ENCODE assay signal across 1 cellular context in the genomic region with DNA sequence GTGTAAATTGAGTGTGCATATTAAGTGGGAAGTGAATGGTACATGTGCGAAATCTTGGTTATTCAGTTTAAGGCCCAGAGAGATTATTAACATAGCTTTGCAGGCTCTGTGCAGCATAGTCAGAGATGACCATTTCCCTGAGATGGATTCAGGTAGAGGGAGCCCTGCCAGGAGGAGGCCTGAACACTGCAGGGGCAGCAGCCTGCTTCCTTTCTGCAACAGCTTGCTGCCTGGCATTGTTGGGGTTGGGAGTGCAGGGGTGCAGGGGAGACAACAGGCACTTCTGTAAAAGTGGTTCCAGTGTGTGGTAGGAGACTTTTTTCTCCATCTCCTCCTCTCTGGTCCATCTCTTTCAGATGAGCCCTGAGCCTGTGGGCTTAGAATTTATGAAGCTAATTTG.
TF ChIP-seq lines count a peak whose summit lies in the region.

No MANE protein-coding gene starts in this region.

TF ChIP-seq in GM23338, 12 proteins besides CTCF, POLR2A, EP300 and RAD21:
- TF ChIP-seq, protein P1, sequence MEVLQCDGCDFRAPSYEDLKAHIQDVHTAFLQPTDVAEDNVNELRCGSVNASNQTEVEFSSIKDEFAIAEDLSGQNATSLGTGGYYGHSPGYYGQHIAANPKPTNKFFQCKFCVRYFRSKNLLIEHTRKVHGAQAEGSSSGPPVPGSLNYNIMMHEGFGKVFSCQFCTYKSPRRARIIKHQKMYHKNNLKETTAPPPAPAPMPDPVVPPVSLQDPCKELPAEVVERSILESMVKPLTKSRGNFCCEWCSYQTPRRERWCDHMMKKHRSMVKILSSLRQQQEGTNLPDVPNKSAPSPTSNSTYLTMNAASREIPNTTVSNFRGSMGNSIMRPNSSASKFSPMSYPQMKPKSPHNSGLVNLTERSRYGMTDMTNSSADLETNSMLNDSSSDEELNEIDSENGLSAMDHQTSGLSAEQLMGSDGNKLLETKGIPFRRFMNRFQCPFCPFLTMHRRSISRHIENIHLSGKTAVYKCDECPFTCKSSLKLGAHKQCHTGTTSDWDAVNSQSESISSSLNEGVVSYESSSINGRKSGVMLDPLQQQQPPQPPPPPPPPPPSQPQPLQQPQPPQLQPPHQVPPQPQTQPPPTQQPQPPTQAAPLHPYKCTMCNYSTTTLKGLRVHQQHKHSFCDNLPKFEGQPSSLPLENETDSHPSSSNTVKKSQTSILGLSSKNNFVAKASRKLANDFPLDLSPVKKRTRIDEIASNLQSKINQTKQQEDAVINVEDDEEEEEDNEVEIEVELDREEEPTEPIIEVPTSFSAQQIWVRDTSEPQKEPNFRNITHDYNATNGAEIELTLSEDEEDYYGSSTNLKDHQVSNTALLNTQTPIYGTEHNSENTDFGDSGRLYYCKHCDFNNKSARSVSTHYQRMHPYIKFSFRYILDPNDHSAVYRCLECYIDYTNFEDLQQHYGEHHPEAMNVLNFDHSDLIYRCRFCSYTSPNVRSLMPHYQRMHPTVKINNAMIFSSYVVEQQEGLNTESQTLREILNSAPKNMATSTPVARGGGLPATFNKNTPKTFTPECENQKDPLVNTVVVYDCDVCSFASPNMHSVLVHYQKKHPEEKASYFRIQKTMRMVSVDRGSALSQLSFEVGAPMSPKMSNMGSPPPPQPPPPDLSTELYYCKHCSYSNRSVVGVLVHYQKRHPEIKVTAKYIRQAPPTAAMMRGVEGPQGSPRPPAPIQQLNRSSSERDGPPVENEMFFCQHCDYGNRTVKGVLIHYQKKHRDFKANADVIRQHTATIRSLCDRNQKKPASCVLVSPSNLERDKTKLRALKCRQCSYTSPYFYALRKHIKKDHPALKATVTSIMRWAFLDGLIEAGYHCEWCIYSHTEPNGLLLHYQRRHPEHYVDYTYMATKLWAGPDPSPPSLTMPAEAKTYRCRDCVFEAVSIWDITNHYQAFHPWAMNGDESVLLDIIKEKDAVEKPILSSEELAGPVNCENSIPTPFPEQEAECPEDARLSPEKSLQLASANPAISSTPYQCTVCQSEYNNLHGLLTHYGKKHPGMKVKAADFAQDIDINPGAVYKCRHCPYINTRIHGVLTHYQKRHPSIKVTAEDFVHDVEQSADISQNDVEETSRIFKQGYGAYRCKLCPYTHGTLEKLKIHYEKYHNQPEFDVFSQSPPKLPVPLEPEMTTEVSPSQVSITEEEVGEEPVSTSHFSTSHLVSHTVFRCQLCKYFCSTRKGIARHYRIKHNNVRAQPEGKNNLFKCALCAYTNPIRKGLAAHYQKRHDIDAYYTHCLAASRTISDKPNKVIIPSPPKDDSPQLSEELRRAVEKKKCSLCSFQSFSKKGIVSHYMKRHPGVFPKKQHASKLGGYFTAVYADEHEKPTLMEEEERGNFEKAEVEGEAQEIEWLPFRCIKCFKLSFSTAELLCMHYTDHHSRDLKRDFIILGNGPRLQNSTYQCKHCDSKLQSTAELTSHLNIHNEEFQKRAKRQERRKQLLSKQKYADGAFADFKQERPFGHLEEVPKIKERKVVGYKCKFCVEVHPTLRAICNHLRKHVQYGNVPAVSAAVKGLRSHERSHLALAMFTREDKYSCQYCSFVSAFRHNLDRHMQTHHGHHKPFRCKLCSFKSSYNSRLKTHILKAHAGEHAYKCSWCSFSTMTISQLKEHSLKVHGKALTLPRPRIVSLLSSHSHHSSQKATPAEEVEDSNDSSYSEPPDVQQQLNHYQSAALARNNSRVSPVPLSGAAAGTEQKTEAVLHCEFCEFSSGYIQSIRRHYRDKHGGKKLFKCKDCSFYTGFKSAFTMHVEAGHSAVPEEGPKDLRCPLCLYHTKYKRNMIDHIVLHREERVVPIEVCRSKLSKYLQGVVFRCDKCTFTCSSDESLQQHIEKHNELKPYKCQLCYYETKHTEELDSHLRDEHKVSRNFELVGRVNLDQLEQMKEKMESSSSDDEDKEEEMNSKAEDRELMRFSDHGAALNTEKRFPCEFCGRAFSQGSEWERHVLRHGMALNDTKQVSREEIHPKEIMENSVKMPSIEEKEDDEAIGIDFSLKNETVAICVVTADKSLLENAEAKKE (CRISPR knock-in tag; IDR thresholded peaks at IDR 0.05) = no peak
- TF ChIP-seq NANOG (IDR thresholded peaks at IDR 0.05; ENCODE audit: borderline replicate concordance) (no peak), ZNF331 (CRISPR knock-in tag; IDR thresholded peaks at IDR 0.05; ENCODE audit: low read depth) (no peak), EZH2 (IDR thresholded peaks at IDR 0.05; ENCODE audit: low read depth, unreplicated experiment) (no peak), ZNF114 (CRISPR knock-in tag; IDR thresholded peaks at IDR 0.05) (no peak), POLR2AphosphoS5 (IDR thresholded peaks at IDR 0.05; ENCODE audit: low read depth) (no peak), STAT1 (IDR thresholded peaks at IDR 0.05; ENCODE audit: unreplicated experiment) (no peak), CREB1 (CRISPR knock-in tag; IDR thresholded peaks at IDR 0.05; ENCODE audit: low read depth) (no peak), EZH2phosphoT487 (IDR thresholded peaks at IDR 0.05; ENCODE audit: unreplicated experiment) (no peak)
- TF ChIP-seq, protein P2, sequence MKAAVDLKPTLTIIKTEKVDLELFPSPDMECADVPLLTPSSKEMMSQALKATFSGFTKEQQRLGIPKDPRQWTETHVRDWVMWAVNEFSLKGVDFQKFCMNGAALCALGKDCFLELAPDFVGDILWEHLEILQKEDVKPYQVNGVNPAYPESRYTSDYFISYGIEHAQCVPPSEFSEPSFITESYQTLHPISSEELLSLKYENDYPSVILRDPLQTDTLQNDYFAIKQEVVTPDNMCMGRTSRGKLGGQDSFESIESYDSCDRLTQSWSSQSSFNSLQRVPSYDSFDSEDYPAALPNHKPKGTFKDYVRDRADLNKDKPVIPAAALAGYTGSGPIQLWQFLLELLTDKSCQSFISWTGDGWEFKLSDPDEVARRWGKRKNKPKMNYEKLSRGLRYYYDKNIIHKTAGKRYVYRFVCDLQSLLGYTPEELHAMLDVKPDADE (IDR thresholded peaks at IDR 0.05) = no peak
